ENCODE assay signal across 29 cellular contexts in genomic region chr6:91868539-91869202, GRCh38.
"Had no signal": no experiment of that assay in that cellular context is flagged by ENCODE, and none has a peak within 500 bp of the region (broad histone marks: within the 10 kb centered on the region; RNA-seq: fewer than 3 reads in every experiment).

No MANE protein-coding gene starts in this region.

- H3K36me3 ChIP-seq: stomach, suprapubic skin, thoracic aorta, thyroid gland, tibial artery, tibial nerve, transverse colon, upper lobe of left lung, upper lobe of right lung, uterus, vagina had no signal

- H3K27me3 ChIP-seq: stomach, suprapubic skin, testis, thyroid gland, tibial artery, tibial nerve, transverse colon, upper lobe of left lung, upper lobe of right lung, uterus, vagina had no signal

- H3K27me3 Mint-ChIP-seq: stimulated activated memory B cell treated with anti-CD40 and anti-IgM and Interleukin-4, amounts not matched to agents 10 μg/mL and 1 μg/mL and 100 μg/mL, for 72 hours; stimulated activated naive B cell treated with anti-CD40 and anti-IgM and Interleukin-4, amounts not matched to agents 10 μg/mL and 1 μg/mL and 100 μg/mL, for 72 hours; stimulated activated naive CD8-positive, alpha-beta T cell treated with anti-CD3 and anti-CD28 coated beads, Interleukin-15, amount 100 ng/mL, for 72 hours; stimulated activated naive CD8-positive, alpha-beta T cell treated with anti-CD3 and anti-CD28 coated beads, Interleukin-15, Interleukin-2, amounts not matched to agents 100 ng/mL and 50 ng/mL, for 24 hours had no signal

- ATAC-seq: stimulated activated effector memory CD8-positive, alpha-beta T cell treated with anti-CD3 and anti-CD28 coated beads, Interleukin-12 subunit alpha, Interleukin-12 subunit beta, amount 100 ng/mL, for 72 hours; stimulated activated memory B cell treated with anti-CD40 and anti-IgM and Interleukin-4, amounts not matched to agents 10 μg/mL and 1 μg/mL and 100 μg/mL, for 72 hours; stimulated activated naive B cell treated with anti-CD40 and anti-IgM and Interleukin-4, amounts not matched to agents 10 μg/mL and 1 μg/mL and 100 μg/mL, for 72 hours; stimulated activated naive CD8-positive, alpha-beta T cell treated with anti-CD3 and anti-CD28 coated beads, Interleukin-15, amount 100 ng/mL, for 72 hours; stimulated activated naive CD8-positive, alpha-beta T cell treated with anti-CD3 and anti-CD28 coated beads, Interleukin-15, Interleukin-2, amounts not matched to agents 100 U/mL and 50 U/mL, for 24 hours; upper lobe of right lung had no signal

- H3K4me3 ChIP-seq: stomach, suprapubic skin, testis, thoracic aorta, thyroid gland, tibial artery, tibial nerve, transverse colon, upper lobe of left lung, upper lobe of right lung, uterus, vagina had no signal

- H3K9me3 ChIP-seq: suprapubic skin, testis, thoracic aorta, thyroid gland, tibial artery, transverse colon, upper lobe of left lung, upper lobe of right lung, uterus, vagina had no signal

- FAIRE-seq: urothelium cell line had no signal

- H3K9me3 Mint-ChIP-seq: stimulated activated memory B cell treated with anti-CD40 and anti-IgM and Interleukin-4, amounts not matched to agents 10 μg/mL and 1 μg/mL and 100 μg/mL, for 72 hours; stimulated activated naive B cell treated with anti-CD40 and anti-IgM and Interleukin-4, amounts not matched to agents 10 μg/mL and 1 μg/mL and 100 μg/mL, for 72 hours; stimulated activated naive CD8-positive, alpha-beta T cell treated with anti-CD3 and anti-CD28 coated beads, Interleukin-15, Interleukin-2, amounts not matched to agents 100 ng/mL and 50 ng/mL, for 24 hours; type B pancreatic cell had no signal

- H3K27ac Mint-ChIP-seq: stimulated activated effector memory CD8-positive, alpha-beta T cell treated with anti-CD3 and anti-CD28 coated beads, Interleukin-12 subunit alpha, Interleukin-12 subunit beta, amount 100 ng/mL, for 72 hours; stimulated activated memory B cell treated with anti-CD40 and anti-IgM and Interleukin-4, amounts not matched to agents 10 μg/mL and 1 μg/mL and 100 μg/mL, for 72 hours; stimulated activated naive B cell treated with anti-CD40 and anti-IgM and Interleukin-4, amounts not matched to agents 10 μg/mL and 1 μg/mL and 100 μg/mL, for 72 hours; stimulated activated naive CD8-positive, alpha-beta T cell treated with anti-CD3 and anti-CD28 coated beads, Interleukin-15, amount 100 ng/mL, for 72 hours; stimulated activated naive CD8-positive, alpha-beta T cell treated with anti-CD3 and anti-CD28 coated beads, Interleukin-15, Interleukin-2, amounts not matched to agents 100 ng/mL and 50 ng/mL, for 24 hours; type B pancreatic cell had no signal

- DNase-seq: stimulated activated CD4-positive, alpha-beta T cell treated with anti-CD3 and anti-CD28 coated beads, Interleukin-2, amount 100 ng/mL, for 48 hours; stimulated activated CD4-positive, alpha-beta T cell treated with anti-CD3 and anti-CD28 coated beads, Interleukin-4, amount 100 ng/mL, for 1 hour; stimulated activated CD4-positive, alpha-beta T cell treated with anti-CD3 and anti-CD28 coated beads, Interleukin-4, amount 100 ng/mL, for 24 hours; stimulated activated CD4-positive, alpha-beta T cell treated with anti-CD3 and anti-CD28 coated beads, Interleukin-4, amount 100 ng/mL, for 4 hours; stimulated activated CD8-positive, alpha-beta memory T cell treated with anti-CD3 and anti-CD28 coated beads, Interleukin-4, amount 100 ng/mL, for 48 hours; stimulated activated naive B cell treated with anti-CD40 and anti-IgM and Interleukin-4, amounts not matched to agents 10 μg/mL and 1 μg/mL and 100 μg/mL, for 72 hours; stimulated activated naive CD4-positive, alpha-beta T cell; stimulated activated naive CD4-positive, alpha-beta T cell treated with Interleukin-2 at 50 U/mL for 16 hours; stimulated activated naive CD8-positive, alpha-beta T cell treated with anti-CD3 and anti-CD28 coated beads, Interleukin-15, amount 100 ng/mL, for 72 hours; stimulated activated naive CD8-positive, alpha-beta T cell treated with anti-CD3 and anti-CD28 coated beads, Interleukin-15, Interleukin-2, amounts not matched to agents 100 U/mL and 50 U/mL, for 24 hours; stomach; substantia nigra; testis; thyroid gland; tibial artery; transverse colon; trophoblast cell; upper lobe of left lung; upper lobe of right lung; uterus had no signal

- H3K4me1 ChIP-seq: stomach, suprapubic skin, testis, thyroid gland, tibial artery, tibial nerve, transverse colon, upper lobe of left lung, upper lobe of right lung, uterus, vagina had no signal

- H3K4me3 Mint-ChIP-seq: stimulated activated effector memory CD8-positive, alpha-beta T cell treated with anti-CD3 and anti-CD28 coated beads, Interleukin-12 subunit alpha, Interleukin-12 subunit beta, amount 100 ng/mL, for 72 hours; stimulated activated memory B cell treated with anti-CD40 and anti-IgM and Interleukin-4, amounts not matched to agents 10 μg/mL and 1 μg/mL and 100 μg/mL, for 72 hours; stimulated activated naive B cell treated with anti-CD40 and anti-IgM and Interleukin-4, amounts not matched to agents 10 μg/mL and 1 μg/mL and 100 μg/mL, for 72 hours; stimulated activated naive CD8-positive, alpha-beta T cell treated with anti-CD3 and anti-CD28 coated beads, Interleukin-15, amount 100 ng/mL, for 72 hours; stimulated activated naive CD8-positive, alpha-beta T cell treated with anti-CD3 and anti-CD28 coated beads, Interleukin-15, Interleukin-2, amounts not matched to agents 100 ng/mL and 50 ng/mL, for 24 hours; type B pancreatic cell had no signal

- H3K27ac ChIP-seq: stomach, suprapubic skin, testis, thoracic aorta, thyroid gland, tibial artery, tibial nerve, transverse colon, upper lobe of left lung, upper lobe of right lung, uterus, vagina had no signal

- H3K4me1 Mint-ChIP-seq: stimulated activated effector memory CD8-positive, alpha-beta T cell treated with anti-CD3 and anti-CD28 coated beads, Interleukin-12 subunit alpha, Interleukin-12 subunit beta, amount 100 ng/mL, for 72 hours; stimulated activated memory B cell treated with anti-CD40 and anti-IgM and Interleukin-4, amounts not matched to agents 10 μg/mL and 1 μg/mL and 100 μg/mL, for 72 hours; stimulated activated naive B cell treated with anti-CD40 and anti-IgM and Interleukin-4, amounts not matched to agents 10 μg/mL and 1 μg/mL and 100 μg/mL, for 72 hours; stimulated activated naive CD8-positive, alpha-beta T cell treated with anti-CD3 and anti-CD28 coated beads, Interleukin-15, amount 100 ng/mL, for 72 hours had no signal

- H3K36me3 Mint-ChIP-seq: stimulated activated effector memory CD8-positive, alpha-beta T cell treated with anti-CD3 and anti-CD28 coated beads, Interleukin-12 subunit alpha, Interleukin-12 subunit beta, amount 100 ng/mL, for 72 hours; stimulated activated memory B cell treated with anti-CD40 and anti-IgM and Interleukin-4, amounts not matched to agents 10 μg/mL and 1 μg/mL and 100 μg/mL, for 72 hours; stimulated activated naive B cell treated with anti-CD40 and anti-IgM and Interleukin-4, amounts not matched to agents 10 μg/mL and 1 μg/mL and 100 μg/mL, for 72 hours; type B pancreatic cell had no signal
